8 cellular contexts compared by ENCODE assay signal in genomic region chr7:7182156-7183060, GRCh38. TPM values are rescaled to one million over a fixed set of nuclear protein-coding genes. Genes with fewer than 3 reads are reported as not detected.
DNase-seq lines count a peak whose midpoint lies in the region; ATAC-seq and TF ChIP-seq lines count a peak whose summit lies in the region.

Gene C1GALT1, plus strand, starts transcription at chr7:7182544. Its CDS starts 51,776 bp downstream, at chr7:7234320.

- peak within 1 kb of the TSS; percentile 85 for H3K4me3 ChIP-seq in cardiac muscle cell
- H3K4me3 ChIP-seq in parathyroid adenoma (ENCODE audit: low read depth, low read length) = peak within 1 kb of the TSS; percentile 99
- H3K4me3 ChIP-seq in tibial nerve = peak within 1 kb of the TSS; percentile 71 to 98 (median 78)

- H3K9me3 ChIP-seq in cardiac muscle cell (ENCODE audit: low read depth) (no peaks in the 10 kb centered on the region), parathyroid adenoma (ENCODE audit: control insufficient read depth, low read length) (no peaks in the 10 kb centered on the region), tibial nerve (no peaks in the 10 kb centered on the region)

- TF ChIP-seq POLR2A in tibial nerve (IDR thresholded peaks at IDR 0.05) = peak; percentile 41 to 90

- H3K27me3 Mint-ChIP-seq in activated naive CD8-positive, alpha-beta T cell treated with anti-CD3 and anti-CD28 coated beads, Interleukin-2, amount 50 U/mL, for 24 hours = no peaks in the 10 kb centered on the region

- H3K27me3 ChIP-seq in cardiac muscle cell = no peaks in the 10 kb centered on the region
- H3K27me3 ChIP-seq in parathyroid adenoma (ENCODE audit: control insufficient read depth, insufficient read depth, low read length) = no peaks in the 10 kb centered on the region
- no peaks in the 10 kb centered on the region for H3K27me3 ChIP-seq in tibial nerve

- ATAC-seq in HG02763 (IDR thresholded peaks at IDR 0.05; ENCODE audit: unreplicated experiment) = peak; percentile 85
- peak; percentile 90 for ATAC-seq in activated naive CD8-positive, alpha-beta T cell treated with anti-CD3 and anti-CD28 coated beads, Interleukin-2, amount 50 U/mL, for 24 hours

- WGBS in tibial nerve, 2 donors = 0% methylated on average over 21 to 51 of the region's 82 CpGs

- H2AFZ ChIP-seq in parathyroid adenoma = peak within 1 kb of the TSS; percentile 78

- H3K36me3 Mint-ChIP-seq in activated naive CD8-positive, alpha-beta T cell treated with anti-CD3 and anti-CD28 coated beads, Interleukin-2, amount 50 U/mL, for 24 hours (ENCODE audit: low read depth) = no peaks in the 10 kb centered on the region

- peak within 1 kb of the TSS; percentile 97 for H3K4me3 Mint-ChIP-seq in activated naive CD8-positive, alpha-beta T cell treated with anti-CD3 and anti-CD28 coated beads, Interleukin-2, amount 50 U/mL, for 24 hours

- peak in 1 of 2 donors; percentile 96 for TF ChIP-seq EP300 in tibial nerve (IDR thresholded peaks at IDR 0.05)

- H3K27ac ChIP-seq in cardiac muscle cell = peak within 1 kb of the TSS; percentile 89
- peak within 1 kb of the TSS; percentile 98 for H3K27ac ChIP-seq in parathyroid adenoma
- peak within 1 kb of the TSS; percentile 92 to 99 (median 94) for H3K27ac ChIP-seq in tibial nerve

- no peaks in the 10 kb centered on the region for H3K36me3 ChIP-seq in cardiac muscle cell
- no peaks in the 10 kb centered on the region for H3K36me3 ChIP-seq in parathyroid adenoma (ENCODE audit: control insufficient read depth, insufficient read depth, low read length)
- no peaks in the 10 kb centered on the region for H3K36me3 ChIP-seq in tibial nerve

- peak within 1 kb of the TSS; percentile 92 for H3K9ac ChIP-seq in parathyroid adenoma

- peaks cover 35% of the 10 kb centered on the region for H3K79me2 ChIP-seq in parathyroid adenoma

- H3K4me1 Mint-ChIP-seq in activated naive CD8-positive, alpha-beta T cell treated with anti-CD3 and anti-CD28 coated beads, Interleukin-2, amount 50 U/mL, for 24 hours = peaks cover 10% of the 10 kb centered on the region

- DNase-seq in NCI-H1417 (lab: John Stamatoyannopoulos, UW) = peak; percentile 96 to 99 (median 99)
- peak; percentile 95 to 99 for DNase-seq in SW 1271 (lab: John Stamatoyannopoulos, UW)
- DNase-seq in activated naive CD8-positive, alpha-beta T cell treated with anti-CD3 and anti-CD28 coated beads, Interleukin-2, amount 50 U/mL, for 24 hours = peak; percentile 97
- peak; percentile 97 to 99 for DNase-seq in cardiac muscle cell (ENCODE audit: low read depth in 1 of 2, low spot score in 1 of 2)
- DNase-seq in tibial nerve (ENCODE audit: low spot score in 2 of 2) = peak; percentile 92 to 95

- peaks cover 15% of the 10 kb centered on the region for H3K4me1 ChIP-seq in cardiac muscle cell (ENCODE audit: low read depth)
- peaks cover 11% of the 10 kb centered on the region for H3K4me1 ChIP-seq in parathyroid adenoma
- peaks cover 0 to 29% (median 14%) of the 10 kb centered on the region in 4 donors for H3K4me1 ChIP-seq in tibial nerve

- peak within 1 kb of the TSS; percentile 98 for H3K27ac Mint-ChIP-seq in activated naive CD8-positive, alpha-beta T cell treated with anti-CD3 and anti-CD28 coated beads, Interleukin-2, amount 50 U/mL, for 24 hours

- peak; percentile 58 for TF ChIP-seq CTCF in GM12874 (IDR thresholded peaks at IDR 0.05; ENCODE audit: insufficient read depth, low read depth, low read length)
- peak; percentile 50 for TF ChIP-seq CTCF in cardiac muscle cell (IDR thresholded peaks at IDR 0.05; ENCODE audit: low read depth, low read length)
- TF ChIP-seq CTCF in parathyroid adenoma (IDR thresholded peaks at IDR 0.05) = peak; percentile 46
- peak in 4 of 5 experiments; percentile 17 to 46 (median 29) for TF ChIP-seq CTCF in tibial nerve (IDR thresholded peaks at IDR 0.05)

- H3K4me2 ChIP-seq in parathyroid adenoma (ENCODE audit: low read length) = peak within 1 kb of the TSS; percentile 94

- no peaks in the 10 kb centered on the region for H3K9me3 Mint-ChIP-seq in activated naive CD8-positive, alpha-beta T cell treated with anti-CD3 and anti-CD28 coated beads, Interleukin-2, amount 50 U/mL, for 24 hours

RNA-seq across cellular contexts. Expression of gene C1GALT1, which starts in this region (rescaled TPM):
- 21.9 and 43.3 TPM in 2 replicates for total RNA-seq in cardiac muscle cell
- 21.9 and 28.6 TPM in 2 replicates for polyA plus RNA-seq in cardiac muscle cell
- 10 to 100 TPM; 22.6 to 57.5 (median 29.5) TPM for total RNA-seq in tibial nerve

Comparison
In these comparisons a context has a peak if more than half of its experiments do, and no peak if none do; other contexts are left out.
1. Peak in every context shown above with its lines: DNase-seq, ATAC-seq, H3K4me3 ChIP-seq and H3K27ac ChIP-seq.